13 cellular contexts compared by ENCODE assay signal in genomic region chr22:26718905-26719304, GRCh38.
A peak's percentile ranks its signal among the peaks of the same experiment; 100 is the strongest.
DNase-seq lines count a peak whose midpoint lies in the region; ATAC-seq, FAIRE-seq and TF ChIP-seq lines count a peak whose summit lies in the region.
"Had no signal": no experiment of that assay in that cellular context is flagged by ENCODE, and none has a peak within 500 bp of the region (broad histone marks: within the 10 kb centered on the region; RNA-seq: fewer than 3 reads in every experiment).

No MANE protein-coding gene starts in this region.

- H3K27me3 ChIP-seq in breast epithelium: no peaks in the 10 kb centered on the region
- no peaks in the 10 kb centered on the region for H3K27me3 ChIP-seq in H7 (ENCODE audit: control insufficient read depth, insufficient read depth, low read length)

- H3K4me3 ChIP-seq in breast epithelium (no peak overlapping the region), fibroblast of the aortic adventitia (ENCODE audit: low read depth, low read length) (no peak overlapping the region), H7 (ENCODE audit: insufficient read depth, low read depth, low read length) (no peak overlapping the region)

- no peaks in the 10 kb centered on the region for H3K27me3 Mint-ChIP-seq in MCF 10A (ENCODE audit: insufficient read depth, unreplicated experiment)

- POLR2A ChIA-PET in MCF 10A (lab: Yijun Ruan, JAX): no interaction called here

- H3K4me1 Mint-ChIP-seq in MCF 10A (ENCODE audit: insufficient read depth, unreplicated experiment): peaks cover 6% of the 10 kb centered on the region
- H3K4me1 Mint-ChIP-seq: nephron had no signal

- H3K27ac Mint-ChIP-seq in MCF 10A (ENCODE audit: low read depth, unreplicated experiment): no peak overlapping the region
- H3K27ac Mint-ChIP-seq: nephron had no signal

- CTCF ChIA-PET in MCF 10A (lab: Yijun Ruan, JAX): interaction anchor here (0.7 kb wide), 1 partner anchor 45 kb away, joined by 3 read pairs; no protein-coding TSS in a partner anchor

- DNase-seq in MCF 10A (ENCODE audit: unreplicated experiment) (peak; percentile 34), breast epithelium (ENCODE audit: low spot score in 2 of 2) (no peak), fibroblast of the aortic adventitia (ENCODE audit: low read depth) (peak; percentile 92), urothelium cell line (ENCODE audit: low spot score) (peak; percentile 95), NCI-H146 treated with DMSO at 0.1 percent for 48 hours (lab: John Stamatoyannopoulos, UW; ENCODE audit: unreplicated experiment) (no peak), H7 (no peak)
- no peak for DNase-seq in activated T-cell treated with anti-CD3 and anti-CD28 coated beads, Interleukin-2, amount 50 U/mL, for 48 hours
- DNase-seq: Kasumi-1, NCI-H446 treated with DMSO at 0.1 percent for 48 hours had no signal

- H3K9me3 ChIP-seq in breast epithelium: no peaks in the 10 kb centered on the region

- peak; percentile 93 for ATAC-seq in SK-N-SH treated with all-trans-retinoic acid at 6 μM for 48 hours

- H3K36me3 ChIP-seq in breast epithelium (no peaks in the 10 kb centered on the region), H7 (replicated peaks; ENCODE audit: control insufficient read depth, insufficient read depth, low read length) (no peaks in the 10 kb centered on the region)

- no peak overlapping the region for H3K27ac ChIP-seq in breast epithelium

- BruUV-seq in MCF 10A (replicated peaks; lab: Mats Ljungman, UMichigan): no TSS peak

- H3K4me1 ChIP-seq in breast epithelium: no peaks in the 10 kb centered on the region

- no peak overlapping the region for H3K4me3 Mint-ChIP-seq in MCF 10A (ENCODE audit: unreplicated experiment)
- H3K4me3 Mint-ChIP-seq: nephron had no signal

- no peaks in the 10 kb centered on the region for H3K9me3 Mint-ChIP-seq in MCF 10A (ENCODE audit: unreplicated experiment)
- H3K9me3 Mint-ChIP-seq: nephron had no signal

- peak; percentile 99 for FAIRE-seq in urothelium cell line (lab: Jason Lieb, UNC)
- FAIRE-seq: endometrium, islet of Langerhans had no signal

- peaks cover 13% of the 10 kb centered on the region for H3K36me3 Mint-ChIP-seq in MCF 10A (ENCODE audit: insufficient read depth, unreplicated experiment)

- intact Hi-C loops in MCF 10A (cut with micrococcal nuclease) (no loop called here), breast epithelium (cut with DNase I; ENCODE audit: low total_unique reads) (no loop called here)

- TF ChIP-seq CTCF in MCF 10A (IDR thresholded peaks at IDR 0.05; ENCODE audit: unreplicated experiment): no peak
- no peak for TF ChIP-seq CTCF in breast epithelium (IDR thresholded peaks at IDR 0.05)
- TF ChIP-seq CTCF in fibroblast of the aortic adventitia (IDR thresholded peaks at IDR 0.05; ENCODE audit: insufficient read depth, low read length): no peak

- TF ChIP-seq POLR2A in breast epithelium (IDR thresholded peaks at IDR 0.05): no peak

TF ChIP-seq in SK-N-SH treated with all-trans-retinoic acid at 6 μM for 48 hours, 23 proteins besides CTCF, POLR2A, EP300 and RAD21:
- TF ChIP-seq ISL1 (CRISPR knock-in tag; IDR thresholded peaks at IDR 0.05) (peak; percentile 35; the same call in 1 of the 2 replicates), ZNF565 (CRISPR knock-in tag; conservative IDR thresholded peaks at IDR 0.05; ENCODE audit: low read depth) (no peak)

Comparison
In these comparisons a context has a peak if more than half of its experiments do, and no peak if none do; other contexts are left out.
1. DNase-seq: peak in MCF 10A (single experiment), fibroblast of the aortic adventitia (single experiment) and urothelium cell line (single experiment); none in breast epithelium (0 of 2), activated T-cell treated with anti-CD3 and anti-CD28 coated beads, Interleukin-2, amount 50 U/mL, for 48 hours (0 of 2), NCI-H146 treated with DMSO at 0.1 percent for 48 hours (single experiment) and H7 (single experiment).